In genomic region chr13:42977219-42977659, GRCh38 we compare ENCODE assay signal across 1 cellular context.
TF ChIP-seq lines count a peak whose summit lies in the region.

No MANE protein-coding gene starts in this region.

TF ChIP-seq in GM12878, 131 proteins besides CTCF, POLR2A, EP300 and RAD21 (continues in another document):
- TF ChIP-seq ZNF274 (IDR thresholded peaks at IDR 0.05; ENCODE audit: insufficient read depth, insufficient read length): no peak
- peak; percentile 55 for TF ChIP-seq MEF2B (IDR thresholded peaks at IDR 0.05; ENCODE audit: partially characterized antibody, poor library complexity, severe bottlenecking)
- no peak for TF ChIP-seq CREB1 (IDR thresholded peaks at IDR 0.05; ENCODE audit: low read depth)
- TF ChIP-seq POLR2AphosphoS5 (IDR thresholded peaks at IDR 0.05; ENCODE audit: low read length): no peak
- TF ChIP-seq KDM1A (IDR thresholded peaks at IDR 0.05; ENCODE audit: borderline replicate concordance): peak; percentile 74; the same call in 1 of the 2 replicates
- TF ChIP-seq PAX5 (IDR thresholded peaks at IDR 0.05; ENCODE audit: borderline replicate concordance, low read depth, low read length): 0 out of 2 replicates have a peak, but pooled peaks have one; percentile 43
- peak; percentile 100 for TF ChIP-seq ZNF217 (IDR thresholded peaks at IDR 0.05)
- TF ChIP-seq BCLAF1 (IDR thresholded peaks at IDR 0.05): no peak
- TF ChIP-seq STAT3 (IDR thresholded peaks at IDR 0.05; ENCODE audit: low read depth, low read length): peak; percentile 99
- TF ChIP-seq MTA3 (IDR thresholded peaks at IDR 0.05; ENCODE audit: borderline replicate concordance, low read length): no peak
- TF ChIP-seq CBX5 (IDR thresholded peaks at IDR 0.05; ENCODE audit: low read depth): peak; percentile 96
- peak; percentile 58; the same call in 1 of the 2 replicates for TF ChIP-seq PKNOX1 (IDR thresholded peaks at IDR 0.05)
- peak; percentile 82 for TF ChIP-seq KLF5 (IDR thresholded peaks at IDR 0.05; ENCODE audit: partially characterized antibody)
- peak; percentile 82 for TF ChIP-seq SKIL (IDR thresholded peaks at IDR 0.05; ENCODE audit: low read depth, poor library complexity, severe bottlenecking)
- no peak for TF ChIP-seq HDGF (IDR thresholded peaks at IDR 0.05)
- TF ChIP-seq CBFB (IDR thresholded peaks at IDR 0.05; ENCODE audit: low read depth): no peak
- TF ChIP-seq E2F8 (IDR thresholded peaks at IDR 0.05; ENCODE audit: low read depth, partially characterized antibody): no peak
- peak in 1 of 2 experiments; percentile 48; a peak in 1 of 4 replicates for TF ChIP-seq ETV6 (conservative IDR thresholded peaks at IDR 0.05 in 1 of 2, IDR thresholded peaks at IDR 0.05 in 1 of 2; ENCODE audit: borderline replicate concordance in 1 of 2, low read depth in 1 of 2)
- TF ChIP-seq ZNF207 (IDR thresholded peaks at IDR 0.05; ENCODE audit: borderline replicate concordance): peak; percentile 89; the same call in 1 of the 2 replicates
- 0 out of 2 replicates have a peak, but pooled peaks have one; percentile 13 for TF ChIP-seq CHD2 (IDR thresholded peaks at IDR 0.05; ENCODE audit: borderline replicate concordance, low read depth, low read length)
- peak; percentile 45 for TF ChIP-seq JUNB (IDR thresholded peaks at IDR 0.05)
- TF ChIP-seq IKZF2 (IDR thresholded peaks at IDR 0.05): peak; percentile 60 to 72
- peak; percentile 56; the same call in 1 of the 2 replicates for TF ChIP-seq GATAD2B (conservative IDR thresholded peaks at IDR 0.05; ENCODE audit: low read depth)
- TF ChIP-seq RELB (IDR thresholded peaks at IDR 0.05; ENCODE audit: low read depth): peak; percentile 34; the same call in 1 of the 2 replicates
- peak; percentile 100 for TF ChIP-seq SMARCA5 (IDR thresholded peaks at IDR 0.05)
- TF ChIP-seq RUNX3 (IDR thresholded peaks at IDR 0.05; ENCODE audit: low read length): peak; percentile 55
- TF ChIP-seq BHLHE40 (IDR thresholded peaks at IDR 0.05; ENCODE audit: borderline replicate concordance in 1 of 2, low read depth in 2 of 2, low read length in 1 of 2): 0 out of 4 replicates have a peak, but pooled peaks have one; percentile 5 to 15
- TF ChIP-seq MLLT1 (IDR thresholded peaks at IDR 0.05): peak; percentile 60; the same call in 1 of the 2 replicates
- 0 out of 2 replicates have a peak, but pooled peaks have one; percentile 20 for TF ChIP-seq NFIC (IDR thresholded peaks at IDR 0.05; ENCODE audit: low read depth, low read length)
- peak; percentile 99 for TF ChIP-seq MTA2 (IDR thresholded peaks at IDR 0.05; ENCODE audit: low read depth)
- no peak for TF ChIP-seq ZBTB33 (IDR thresholded peaks at IDR 0.05)
- TF ChIP-seq SMC3 (IDR thresholded peaks at IDR 0.05; ENCODE audit: borderline replicate concordance, low read length): no peak
- TF ChIP-seq IKZF1 (conservative IDR thresholded peaks at IDR 0.05): peak; percentile 55
- no peak for TF ChIP-seq NR2C1 (IDR thresholded peaks at IDR 0.05)
- TF ChIP-seq NR2C2 (IDR thresholded peaks at IDR 0.05; ENCODE audit: borderline replicate concordance, control insufficient read depth, insufficient read length, low read depth): no peak
- no peak for TF ChIP-seq SREBF2 (IDR thresholded peaks at IDR 0.05; ENCODE audit: low read length)
- no peak for TF ChIP-seq EED (IDR thresholded peaks at IDR 0.05; ENCODE audit: low read depth)
- TF ChIP-seq BCL11A (IDR thresholded peaks at IDR 0.05; ENCODE audit: low read depth, low read length): peak; percentile 88
- no peak for TF ChIP-seq CHD1 (IDR thresholded peaks at IDR 0.05; ENCODE audit: low read depth, low read length)
- TF ChIP-seq FOS (IDR thresholded peaks at IDR 0.05; ENCODE audit: borderline replicate concordance, extremely low read depth, insufficient read length): no peak
- TF ChIP-seq IRF5 (IDR thresholded peaks at IDR 0.05; ENCODE audit: borderline replicate concordance): no peak
- peak; percentile 65 for TF ChIP-seq NR2F1 (conservative IDR thresholded peaks at IDR 0.05)
- TF ChIP-seq CEBPZ (IDR thresholded peaks at IDR 0.05; ENCODE audit: low read depth, low read length): peak; percentile 69; the same call in 1 of the 2 replicates
- TF ChIP-seq RCOR1 (conservative IDR thresholded peaks at IDR 0.05; ENCODE audit: low read depth, low read length): peak; percentile 96
- TF ChIP-seq EGR1 (IDR thresholded peaks at IDR 0.05; ENCODE audit: borderline replicate concordance in 1 of 2, low read depth in 2 of 2, low read length in 2 of 2): no peak
